8 cellular contexts compared by ENCODE assay signal in the genomic region with DNA sequence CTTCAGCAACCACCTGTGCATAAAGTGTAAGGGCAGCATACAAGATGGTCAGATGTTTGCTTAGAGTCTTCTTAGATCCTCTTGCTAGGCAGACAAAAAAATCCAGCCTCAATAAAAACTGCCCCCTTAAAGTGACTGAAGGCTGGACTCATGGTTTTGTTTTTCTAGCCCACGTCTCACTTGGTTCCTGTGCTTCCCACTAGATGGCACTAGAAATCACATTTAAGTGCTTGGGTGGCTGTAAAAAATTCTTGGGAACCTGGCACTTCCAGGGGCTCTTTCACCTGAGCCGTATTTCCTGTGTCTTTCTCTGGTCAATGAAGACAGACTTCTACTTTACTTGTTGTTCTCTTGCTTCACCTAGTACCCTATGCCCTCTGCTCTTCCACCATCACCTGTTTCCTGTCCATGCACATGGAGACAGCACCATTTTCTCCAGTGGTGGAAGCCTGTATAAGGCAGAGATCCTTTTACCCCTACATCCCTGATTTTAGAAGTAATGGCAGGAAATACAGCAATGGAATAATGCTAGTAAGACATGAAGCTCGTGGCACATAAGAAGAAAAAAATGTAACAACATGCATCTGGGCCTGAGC. TPM values are rescaled to one million over a fixed set of nuclear protein-coding genes. Genes with fewer than 3 reads are reported as not detected.
A peak's percentile ranks its signal among the peaks of the same experiment; 100 is the strongest.
DNase-seq lines count a peak whose midpoint lies in the region; ATAC-seq, FAIRE-seq and TF ChIP-seq lines count a peak whose summit lies in the region.

No MANE protein-coding gene starts in this region.

- H3K4me3 ChIP-seq in NT2/D1 (ENCODE audit: insufficient read length, low read depth), result no peak overlapping the region

- FAIRE-seq in D721Med (lab: Jason Lieb, UNC), result peak; percentile 25

- H3K36me3 ChIP-seq in NT2/D1 (ENCODE audit: insufficient read depth, insufficient read length, low read length), result peaks cover 38% of the 10 kb centered on the region

- H3K27me3 ChIP-seq in NT2/D1 (ENCODE audit: insufficient read depth, insufficient read length), result no peaks in the 10 kb centered on the region

- no peak for ATAC-seq in HG02870 (IDR thresholded peaks at IDR 0.05; ENCODE audit: unreplicated experiment)

- no peak overlapping the region for H3K9ac ChIP-seq in NT2/D1 (ENCODE audit: insufficient read length, low read depth)

- TF ChIP-seq CTCF in D721Med (IDR thresholded peaks at IDR 0.05; ENCODE audit: insufficient read depth, missing control alignments), result peak; percentile 89

- H3K9me3 ChIP-seq in NT2/D1 (ENCODE audit: insufficient read depth, low read length), result no peaks in the 10 kb centered on the region

- DNase-seq in D721Med (ENCODE audit: insufficient read length, low spot score) (peak; percentile 41), HPDE6-E6E7 (ENCODE audit: extremely low spot score) (peak; percentile 46), NT2/D1 (ENCODE audit: low read depth, low spot score) (peak; percentile 81), dedifferentiated amniotic fluid mesenchymal stem cell (ENCODE audit: extremely low spot score) (peak; percentile 23), lung microvascular endothelial cell (ENCODE audit: low read depth in 2 of 2) (peak; percentile 47 to 65), NK-92 (lab: John Stamatoyannopoulos, UW; ENCODE audit: unreplicated experiment) (no peak)
- no peak for DNase-seq in activated CD4-positive, alpha-beta T cell treated with anti-CD3 and anti-CD28 coated beads for 1 hour

- H3K4me1 ChIP-seq in NT2/D1 (ENCODE audit: insufficient read depth, insufficient read length), result peaks cover 5% of the 10 kb centered on the region

RNA-seq across cellular contexts. Expression of a gene that starts 20.0 kb away (rescaled TPM):
- 17.0 and 27.0 TPM in 2 replicates for total RNA-seq in lung microvascular endothelial cell

RNA-seq across cellular contexts. Expression of a gene that starts 39.8 kb away (rescaled TPM):
- total RNA-seq in lung microvascular endothelial cell, result 1.1 and 4.0 TPM in 2 replicates

RNA-seq across cellular contexts. Expression of a gene that starts 59.6 kb away (rescaled TPM):
- total RNA-seq in lung microvascular endothelial cell, result 3.9 and 5.4 TPM in 2 replicates

Comparison
In these comparisons a context has a peak if more than half of its experiments do, and no peak if none do; other contexts are left out.
1. DNase-seq: peak in D721Med (single experiment), HPDE6-E6E7 (single experiment), NT2/D1 (single experiment), dedifferentiated amniotic fluid mesenchymal stem cell (single experiment) and lung microvascular endothelial cell (2 of 2); none in NK-92 (single experiment) and activated CD4-positive, alpha-beta T cell treated with anti-CD3 and anti-CD28 coated beads for 1 hour (single experiment).